In the genomic region with DNA sequence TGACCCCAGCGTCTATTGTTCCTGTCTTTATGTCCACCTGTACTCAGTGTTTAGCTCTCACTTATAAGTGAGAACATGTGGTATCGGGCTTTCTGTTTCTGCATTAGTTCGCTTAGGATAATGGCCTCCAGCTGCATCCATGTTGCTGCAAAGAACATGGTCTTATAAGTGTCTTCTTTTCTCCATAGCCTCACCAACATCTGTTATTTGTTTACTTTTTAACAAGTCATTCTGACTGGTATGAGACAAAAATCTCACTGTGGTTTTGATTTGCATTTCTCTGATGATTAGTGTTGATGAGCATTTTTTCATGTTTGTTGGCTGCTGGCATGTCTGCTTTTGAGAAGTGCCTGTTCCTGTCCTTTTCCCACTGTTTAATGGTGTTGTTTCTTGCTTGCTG, we compare ENCODE assay signal across 22 cellular contexts. TPM values are rescaled to one million over a fixed set of nuclear protein-coding genes. Genes with fewer than 3 reads are reported as not detected.
DNase-seq lines count a peak whose midpoint lies in the region; ATAC-seq and TF ChIP-seq lines count a peak whose summit lies in the region.
"Had no signal": no experiment of that assay in that cellular context is flagged by ENCODE, and none has a peak within 500 bp of the region (broad histone marks: within the 10 kb centered on the region; RNA-seq: fewer than 3 reads in every experiment).

No MANE protein-coding gene starts in this region.

- no peaks in the 10 kb centered on the region for H3K36me3 ChIP-seq in left lung
- H3K36me3 ChIP-seq: BLaER1 had no signal

- DNase-seq in DMS53 (lab: John Stamatoyannopoulos, UW) (peak; percentile 31), DMS53 treated with DMSO at 0.1 percent for 48 hours (lab: John Stamatoyannopoulos, UW; ENCODE audit: unreplicated experiment) (no peak), fibroblast of villous mesenchyme (ENCODE audit: low read depth) (peak; percentile 30), NCI-H524 treated with DMSO at 0.1 percent for 48 hours (lab: John Stamatoyannopoulos, UW) (no peak), left lung (no peak)
- DNase-seq: activated CD8-positive, alpha-beta memory T cell treated with anti-CD3 and anti-CD28 coated beads for 24 hours; activated T-cell treated with anti-CD3 and anti-CD28 coated beads, Interleukin-2, amount 50 U/mL, for 72 hours; GOT3; left ventricle myocardium superior; NCI-H1417 treated with DMSO at 0.1 percent for 48 hours; T-helper 9 cell had no signal

- TF ChIP-seq CTCF in fibroblast of villous mesenchyme (IDR thresholded peaks at IDR 0.05; ENCODE audit: insufficient read depth, low read depth, low read length) (no peak), left lung (IDR thresholded peaks at IDR 0.05) (no peak)

- H3K4me1 ChIP-seq in left lung = no peaks in the 10 kb centered on the region
- H3K4me1 ChIP-seq: BLaER1 had no signal

- H3K9me3 ChIP-seq in left lung = no peaks in the 10 kb centered on the region
- H3K9me3 ChIP-seq: BLaER1 had no signal

- no peak overlapping the region for H3K27ac ChIP-seq in left lung
- H3K27ac ChIP-seq: 22Rv1, BLaER1, epithelial cell of prostate had no signal

- intact Hi-C loops in left lung (cut with DNase I) = no loop called here

- no peaks in the 10 kb centered on the region for H3K27me3 ChIP-seq in left lung
- H3K27me3 ChIP-seq: BLaER1 had no signal

- H3K4me3 ChIP-seq in fibroblast of villous mesenchyme (ENCODE audit: low read depth, low read length) = no peak overlapping the region
- no peak overlapping the region for H3K4me3 ChIP-seq in left lung
- H3K4me3 ChIP-seq: BLaER1 had no signal

- ATAC-seq in GM21619 (IDR thresholded peaks at IDR 0.05; ENCODE audit: unreplicated experiment) = peak; percentile 78
- peak; percentile 55 for ATAC-seq in HG03460 (IDR thresholded peaks at IDR 0.05; ENCODE audit: unreplicated experiment)
- no peak for ATAC-seq in HG03139 (IDR thresholded peaks at IDR 0.05; ENCODE audit: unreplicated experiment)
- ATAC-seq in left lung = no peak
- ATAC-seq: activated CD4-positive, CD25-positive, alpha-beta regulatory T cell treated with anti-CD3 and anti-CD28 coated beads, Interleukin-2, amount 50 U/mL, for 24 hours; activated T-cell treated with anti-CD3 and anti-CD28 coated beads, Interleukin-2, amount 50 U/mL, for 72 hours; left ventricle myocardium superior; SK-N-SH treated with all-trans-retinoic acid at 6 μM for 48 hours had no signal

RNA-seq across cellular contexts. Expression of a gene that starts 21.7 kb away (rescaled TPM):
- total RNA-seq in fibroblast of villous mesenchyme (not detected in 2 replicates), left lung (1 to 10 TPM in 1 of 2 donors, under 1 TPM in 1; 0.96 to 2.4 TPM)
- total RNA-seq: activated T-cell treated with anti-CD3 and anti-CD28 coated beads, Interleukin-2, amount 50 U/mL, for 72 hours; mononuclear cell; pulmonary artery endothelial cell; RPMI7951 had no signal

Comparison
In these comparisons a context has a peak if more than half of its experiments do, and no peak if none do; other contexts are left out.
1. DNase-seq: peak in DMS53 (single experiment) and fibroblast of villous mesenchyme (single experiment); none in DMS53 treated with DMSO at 0.1 percent for 48 hours (single experiment), NCI-H524 treated with DMSO at 0.1 percent for 48 hours (single experiment) and left lung (0 of 2).
2. ATAC-seq: peak in GM21619 (single experiment) and HG03460 (single experiment); none in HG03139 (single experiment) and left lung (single experiment).